Comparison of ENCODE assay signal across 1 cellular context in the genomic region with DNA sequence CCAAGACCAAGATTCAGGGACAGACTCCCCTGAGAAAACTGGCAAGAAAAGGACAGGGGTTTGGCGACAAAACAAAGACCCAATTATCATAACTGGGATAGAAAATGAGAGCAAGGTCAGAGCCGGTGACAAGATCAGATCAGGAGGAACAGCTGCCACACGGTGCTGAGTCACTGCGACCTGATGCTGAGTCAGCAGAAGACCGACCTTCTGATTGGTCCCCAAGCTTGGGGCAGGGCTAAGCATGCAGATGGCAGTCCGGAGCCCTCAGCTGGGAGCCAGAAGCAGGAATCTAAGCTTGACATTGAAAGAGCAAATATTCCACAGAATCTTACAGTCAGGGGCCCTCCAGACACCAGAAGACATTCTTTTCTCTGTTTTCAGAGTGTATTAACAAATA.
A peak's percentile ranks its signal among the peaks of the same experiment; 100 is the strongest.
TF ChIP-seq lines count a peak whose summit lies in the region.

No MANE protein-coding gene starts in this region.

TF ChIP-seq in HEK293, 187 proteins besides CTCF, POLR2A, EP300 and RAD21 (continued from another document):
- 0 out of 2 replicates have a peak, but pooled peaks have one; percentile 39 for TF ChIP-seq ZBTB8A (tag by site-specific recombination; IDR thresholded peaks at IDR 0.05)
- peak; percentile 40 for TF ChIP-seq SP2 (tag by site-specific recombination; IDR thresholded peaks at IDR 0.05)
- TF ChIP-seq ZNF664 (tag by site-specific recombination; IDR thresholded peaks at IDR 0.05): no peak
- TF ChIP-seq PRDM1 (tag by site-specific recombination; IDR thresholded peaks at IDR 0.05): peak; percentile 71
- TF ChIP-seq ZIC2 (tag by site-specific recombination; IDR thresholded peaks at IDR 0.05): no peak
- 0 out of 2 replicates have a peak, but pooled peaks have one; percentile 22 for TF ChIP-seq ZXDB (tag by site-specific recombination; IDR thresholded peaks at IDR 0.05)
- TF ChIP-seq ZBTB17 (tag by site-specific recombination; IDR thresholded peaks at IDR 0.05): peak; percentile 95
- TF ChIP-seq ZFHX2 (tag by site-specific recombination; conservative IDR thresholded peaks at IDR 0.05): no peak
- peak; percentile 42; the same call in 1 of the 2 replicates for TF ChIP-seq SP7 (tag by site-specific recombination; IDR thresholded peaks at IDR 0.05)
- peak; percentile 14 for TF ChIP-seq ZNF335 (tag by site-specific recombination; conservative IDR thresholded peaks at IDR 0.05)
- 0 out of 2 replicates have a peak, but pooled peaks have one; percentile 23 for TF ChIP-seq ZEB2 (tag by site-specific recombination; IDR thresholded peaks at IDR 0.05)
- TF ChIP-seq, protein P1, sequence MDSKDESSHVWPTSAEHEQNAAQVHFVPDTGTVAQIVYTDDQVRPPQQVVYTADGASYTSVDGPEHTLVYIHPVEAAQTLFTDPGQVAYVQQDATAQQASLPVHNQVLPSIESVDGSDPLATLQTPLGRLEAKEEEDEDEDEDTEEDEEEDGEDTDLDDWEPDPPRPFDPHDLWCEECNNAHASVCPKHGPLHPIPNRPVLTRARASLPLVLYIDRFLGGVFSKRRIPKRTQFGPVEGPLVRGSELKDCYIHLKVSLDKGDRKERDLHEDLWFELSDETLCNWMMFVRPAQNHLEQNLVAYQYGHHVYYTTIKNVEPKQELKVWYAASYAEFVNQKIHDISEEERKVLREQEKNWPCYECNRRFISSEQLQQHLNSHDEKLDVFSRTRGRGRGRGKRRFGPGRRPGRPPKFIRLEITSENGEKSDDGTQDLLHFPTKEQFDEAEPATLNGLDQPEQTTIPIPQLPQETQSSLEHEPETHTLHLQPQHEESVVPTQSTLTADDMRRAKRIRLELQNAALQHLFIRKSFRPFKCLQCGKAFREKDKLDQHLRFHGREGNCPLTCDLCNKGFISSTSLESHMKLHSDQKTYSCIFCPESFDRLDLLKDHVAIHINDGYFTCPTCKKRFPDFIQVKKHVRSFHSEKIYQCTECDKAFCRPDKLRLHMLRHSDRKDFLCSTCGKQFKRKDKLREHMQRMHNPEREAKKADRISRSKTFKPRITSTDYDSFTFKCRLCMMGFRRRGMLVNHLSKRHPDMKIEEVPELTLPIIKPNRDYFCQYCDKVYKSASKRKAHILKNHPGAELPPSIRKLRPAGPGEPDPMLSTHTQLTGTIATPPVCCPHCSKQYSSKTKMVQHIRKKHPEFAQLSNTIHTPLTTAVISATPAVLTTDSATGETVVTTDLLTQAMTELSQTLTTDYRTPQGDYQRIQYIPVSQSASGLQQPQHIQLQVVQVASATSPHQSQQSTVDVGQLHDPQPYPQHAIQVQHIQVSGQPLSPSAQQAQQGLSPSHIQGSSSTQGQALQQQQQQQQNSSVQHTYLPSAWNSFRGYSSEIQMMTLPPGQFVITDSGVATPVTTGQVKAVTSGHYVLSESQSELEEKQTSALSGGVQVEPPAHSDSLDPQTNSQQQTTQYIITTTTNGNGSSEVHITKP (tag by site-specific recombination; IDR thresholded peaks at IDR 0.05): peak; percentile 25; the same call in 1 of the 2 replicates
- TF ChIP-seq SP3 (tag by site-specific recombination; IDR thresholded peaks at IDR 0.05): peak; percentile 38; the same call in 1 of the 2 replicates
